ENCODE assay signal across 9 cellular contexts in the genomic region with DNA sequence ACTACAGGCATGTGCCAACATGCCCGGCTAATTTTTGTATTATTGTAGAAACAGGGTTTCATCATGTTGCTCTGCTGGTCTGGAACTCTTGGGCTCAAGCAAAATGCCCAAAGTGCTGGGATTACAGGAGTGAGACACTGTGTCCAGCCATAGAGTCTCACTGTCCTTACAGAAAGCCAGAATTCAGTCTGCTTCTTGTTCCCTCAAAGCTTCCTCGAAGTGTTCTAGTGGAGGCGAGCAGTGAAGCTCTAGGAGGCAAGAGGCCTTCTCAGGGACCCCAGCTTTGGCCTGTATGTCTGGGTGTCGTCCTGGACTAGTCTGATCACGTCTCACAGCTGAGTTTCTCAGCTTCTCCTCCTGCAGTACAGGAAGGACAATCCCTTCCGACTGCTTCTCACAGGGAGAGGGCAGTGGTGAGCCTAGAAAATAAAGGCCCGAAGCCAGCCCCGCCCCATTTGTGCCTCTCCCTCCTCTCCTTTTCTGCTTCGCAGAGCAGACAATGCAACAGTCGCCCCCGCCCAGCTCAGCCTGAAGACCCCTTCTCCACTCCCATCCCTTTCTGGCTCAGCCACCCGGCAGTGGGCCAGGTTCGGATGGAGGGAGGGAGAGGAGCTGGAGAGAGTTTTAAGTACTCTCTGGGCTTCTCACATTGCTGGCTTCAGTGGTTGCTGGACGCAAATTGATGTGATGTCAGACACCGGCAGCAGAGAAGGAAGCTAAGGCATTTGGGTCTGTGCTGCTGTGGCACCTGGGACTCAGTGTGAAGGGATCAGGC. TPM values are rescaled to one million over a fixed set of nuclear protein-coding genes. Genes with fewer than 3 reads are reported as not detected.
DNase-seq lines count a peak whose midpoint lies in the region; ATAC-seq and TF ChIP-seq lines count a peak whose summit lies in the region.
"Had no signal": no experiment of that assay in that cellular context is flagged by ENCODE, and none has a peak within 500 bp of the region (broad histone marks: within the 10 kb centered on the region; RNA-seq: fewer than 3 reads in every experiment).

No MANE protein-coding gene starts in this region.

- peak overlapping the region; percentile 59 for H2BK12ac ChIP-seq in trophoblast cell (ENCODE audit: low read length)

- no peak overlapping the region for H3K4me3 ChIP-seq in adipocyte (ENCODE audit: low read length)
- peak overlapping the region in 9 of 10 donors; percentile 8 to 47 (median 38) for H3K4me3 ChIP-seq in heart right ventricle
- H3K4me3 ChIP-seq in trophoblast cell (ENCODE audit: low read depth, low read length): no peak overlapping the region

- H2AK5ac ChIP-seq in trophoblast cell (ENCODE audit: low read length): no peak overlapping the region

- peak overlapping the region; percentile 56 for H2AFZ ChIP-seq in trophoblast cell (ENCODE audit: insufficient read depth, low read length, poor library complexity)

- H3K14ac ChIP-seq in trophoblast cell (ENCODE audit: low read length): peak overlapping the region; percentile 35

- no peaks in the 10 kb centered on the region for H3K27me3 Mint-ChIP-seq in Calu3 (ENCODE audit: unreplicated experiment)
- H3K27me3 Mint-ChIP-seq: activated naive CD8-positive, alpha-beta T cell had no signal

- H3K4me3 Mint-ChIP-seq in Calu3 (ENCODE audit: low read depth, unreplicated experiment): peak overlapping the region; percentile 40
- H3K4me3 Mint-ChIP-seq: activated naive CD8-positive, alpha-beta T cell had no signal

- WGBS in heart right ventricle, 2 donors: 6% methylated on average over 11 to 15 of the region's 15 CpGs
- no CpG with 5 or more reads among the region's 15 CpGs for WGBS in trophoblast cell (ENCODE audit: extremely low coverage, insufficient coverage, insufficient read length)

- peaks cover 9% of the 10 kb centered on the region for H3K36me3 ChIP-seq in adipocyte (ENCODE audit: control insufficient read depth, insufficient read depth, low read length, severe bottlenecking)
- H3K36me3 ChIP-seq in heart right ventricle: peaks cover 0 to 4% (median 0%) of the 10 kb centered on the region in 9 donors
- H3K36me3 ChIP-seq in trophoblast cell (ENCODE audit: control insufficient read depth in 1 of 2, insufficient read depth in 2 of 2, low read length in 2 of 2): peaks cover 6 to 10% of the 10 kb centered on the region in 2 experiments

- H2BK5ac ChIP-seq in trophoblast cell (ENCODE audit: low read depth, low read length, poor library complexity): peak overlapping the region; percentile 54

- peak overlapping the region; percentile 74 for H4K8ac ChIP-seq in trophoblast cell (ENCODE audit: low read depth, low read length)

- peak overlapping the region; percentile 87 for H3K9ac ChIP-seq in adipocyte (ENCODE audit: low read length)
- H3K9ac ChIP-seq in trophoblast cell (ENCODE audit: low read length): peak overlapping the region; percentile 70

- H3K9me3 Mint-ChIP-seq in Calu3 (ENCODE audit: low read depth, unreplicated experiment): no peaks in the 10 kb centered on the region

- CTCF ChIA-PET in Calu3 (lab: Charles Lee): interaction anchor here (0.5 to 1.7 kb wide), 7 partner anchors 14 to 521 kb away, joined by 3 to 8 read pairs (median 5); partner anchors contain the start of genes RPL10, SLC10A3 and TAFAZZIN

- H3K79me2 ChIP-seq in trophoblast cell (ENCODE audit: control insufficient read depth, insufficient read depth, low read length, poor library complexity): no peaks in the 10 kb centered on the region

- peak overlapping the region; percentile 82 for H4K91ac ChIP-seq in trophoblast cell (ENCODE audit: low read depth, low read length)

- no peak overlapping the region for H3K23ac ChIP-seq in trophoblast cell (ENCODE audit: low read length)

- no TSS peak for BruUV-seq in Calu3 (replicated peaks; lab: Mats Ljungman, UMichigan)

- peak overlapping the region; percentile 69 for H3K27ac Mint-ChIP-seq in Calu3 (ENCODE audit: unreplicated experiment)
- H3K27ac Mint-ChIP-seq: activated naive CD8-positive, alpha-beta T cell had no signal

- H2BK120ac ChIP-seq in trophoblast cell (ENCODE audit: insufficient read depth, low read length, poor library complexity): peak overlapping the region; percentile 76

- peak overlapping the region; percentile 93 for H4K12ac ChIP-seq in trophoblast cell (ENCODE audit: low read depth, low read length)

- TF ChIP-seq CTCF in Calu3 (IDR thresholded peaks at IDR 0.05; ENCODE audit: unreplicated experiment) (no peak), heart right ventricle (IDR thresholded peaks at IDR 0.05) (peak in 8 of 9 donors; percentile 17 to 66 (median 56))

- peaks cover 48% of the 10 kb centered on the region for H3K36me3 Mint-ChIP-seq in Calu3 (ENCODE audit: insufficient read depth, unreplicated experiment)
- H3K36me3 Mint-ChIP-seq: activated naive CD8-positive, alpha-beta T cell had no signal

- intact Hi-C loops in Calu3 (cut with micrococcal nuclease; ENCODE audit: unreplicated experiment) (no loop called here), heart right ventricle (cut with DNase I) (no loop called here)

- H3K4ac ChIP-seq in trophoblast cell (ENCODE audit: low read depth, low read length): peak overlapping the region; percentile 12

- H3K4me1 ChIP-seq in adipocyte (ENCODE audit: control insufficient read depth, insufficient read depth, low read length) (peaks cover 13% of the 10 kb centered on the region), heart right ventricle (peaks cover 0 to 10% (median 0%) of the 10 kb centered on the region in 9 donors), trophoblast cell (ENCODE audit: control insufficient read depth in 1 of 2, insufficient read depth in 2 of 2, low read length in 2 of 2) (peaks cover 18 to 22% of the 10 kb centered on the region in 2 experiments)

- ATAC-seq in GM21737 (IDR thresholded peaks at IDR 0.05; ENCODE audit: unreplicated experiment): peak; percentile 72
- ATAC-seq in heart right ventricle: peak; percentile 73 to 95 (median 91)
- ATAC-seq in HG02981 (IDR thresholded peaks at IDR 0.05; ENCODE audit: unreplicated experiment): no peak

- peak overlapping the region; percentile 67 for H3K18ac ChIP-seq in trophoblast cell (ENCODE audit: low read length)

- peak overlapping the region; percentile 53 for H3K4me2 ChIP-seq in trophoblast cell (ENCODE audit: low read length)

- H3K27ac ChIP-seq in heart right ventricle (peak overlapping the region; percentile 50 to 89 (median 77)), trophoblast cell (ENCODE audit: low read depth, low read length) (peak overlapping the region; percentile 71)

- H3K4me1 Mint-ChIP-seq in Calu3 (ENCODE audit: low read depth, unreplicated experiment): peaks cover 14% of the 10 kb centered on the region

- H3K9me3 ChIP-seq in adipocyte (ENCODE audit: control insufficient read depth, low read length) (no peaks in the 10 kb centered on the region), heart right ventricle (no peaks in the 10 kb centered on the region), trophoblast cell (ENCODE audit: insufficient read depth, low read depth, low read length) (no peaks in the 10 kb centered on the region)

- DNase-seq in Calu3 (peak; percentile 79), NAMALWA (ENCODE audit: low spot score) (peak; percentile 80), SK-N-DZ (ENCODE audit: low spot score) (peak; percentile 79), adipocyte (ENCODE audit: low read depth) (peak; percentile 86), heart right ventricle (peak; percentile 68 to 82), trophoblast cell (peak; percentile 33 to 69)

- no peaks in the 10 kb centered on the region for H3K27me3 ChIP-seq in adipocyte (replicated peaks; ENCODE audit: control insufficient read depth, insufficient read depth, low read length)
- H3K27me3 ChIP-seq in heart right ventricle: peaks cover 0 to 13% (median 0%) of the 10 kb centered on the region in 7 donors
- no peaks in the 10 kb centered on the region for H3K27me3 ChIP-seq in trophoblast cell (ENCODE audit: insufficient read depth, low read length)

- peaks cover 21% of the 10 kb centered on the region for H3K79me1 ChIP-seq in trophoblast cell (ENCODE audit: low read length)

RNA-seq across cellular contexts. Expression of gene FAM3A, which starts 11.1 kb away (rescaled TPM):
- total RNA-seq in Calu3 (2022): 36.8 and 39.5 TPM in 2 replicates
- 17.0 and 21.0 TPM in 2 replicates for polyA plus RNA-seq in SK-N-DZ (2014; cell fraction: cytosol; rRNA removed)
- polyA plus RNA-seq in SK-N-DZ (2014; cell fraction: nucleus; rRNA removed): 31.3 and 33.7 TPM in 2 replicates
- total RNA-seq in heart right ventricle: 10 to 100 TPM; 36.5 to 73.9 (median 48.4) TPM
- 10 to 100 TPM; 69.1 to 76.6 TPM for polyA plus RNA-seq in heart right ventricle
- polyA plus RNA-seq in trophoblast cell (2013): 28.5 and 29.0 TPM in 2 replicates

RNA-seq across cellular contexts. Expression of gene G6PD, which starts 19.6 kb away (rescaled TPM):
- total RNA-seq in Calu3 (2022) (180 and 229 TPM in 2 replicates), heart right ventricle (10 to 100 TPM in 4 of 10 donors, 1 to 10 TPM in 6; 5.0 to 20.9 (median 8.5) TPM)
- 43.2 and 44.9 TPM in 2 replicates for polyA plus RNA-seq in SK-N-DZ (2014; cell fraction: cytosol; rRNA removed)
- polyA plus RNA-seq in SK-N-DZ (2014; cell fraction: nucleus; rRNA removed): 38.1 and 64.1 TPM in 2 replicates
- 10 to 100 TPM; 10.3 to 19.2 TPM for polyA plus RNA-seq in heart right ventricle
- 70.4 and 71.8 TPM in 2 replicates for polyA plus RNA-seq in trophoblast cell (2013)

RNA-seq across cellular contexts. Expression of gene IKBKG, which starts 20.3 kb away (rescaled TPM):
- total RNA-seq in Calu3 (2022): 39.9 and 46.3 TPM in 2 replicates
- 18.5 and 33.3 TPM in 2 replicates for polyA plus RNA-seq in SK-N-DZ (2014; cell fraction: cytosol; rRNA removed)
- polyA plus RNA-seq in SK-N-DZ (2014; cell fraction: nucleus; rRNA removed): 34.1 and 38.3 TPM in 2 replicates
- 10 to 100 TPM; 11.6 to 21.7 (median 15.1) TPM for total RNA-seq in heart right ventricle
- 10 to 100 TPM; 14.6 to 27.0 TPM for polyA plus RNA-seq in heart right ventricle
- 14.6 and 15.7 TPM in 2 replicates for polyA plus RNA-seq in trophoblast cell (2013)

RNA-seq across cellular contexts. Expression of gene SLC10A3, which starts 36.7 kb away (rescaled TPM):
- total RNA-seq in Calu3 (2022) (21.5 and 27.1 TPM in 2 replicates), heart right ventricle (10 to 100 TPM in 7 of 10 donors, 1 to 10 TPM in 3; 8.7 to 19.8 (median 11.7) TPM)
- 9.0 and 12.8 TPM in 2 replicates for polyA plus RNA-seq in SK-N-DZ (2014; cell fraction: cytosol; rRNA removed)
- 7.8 and 10.0 TPM in 2 replicates for polyA plus RNA-seq in SK-N-DZ (2014; cell fraction: nucleus; rRNA removed)
- 10 to 100 TPM; 11.9 to 38.1 TPM for polyA plus RNA-seq in heart right ventricle
- polyA plus RNA-seq in trophoblast cell (2013): 32.8 and 34.6 TPM in 2 replicates

RNA-seq across cellular contexts. Expression of gene UBL4A, which starts 40.7 kb away (rescaled TPM):
- 37.6 and 41.3 TPM in 2 replicates for total RNA-seq in Calu3 (2022)
- polyA plus RNA-seq in SK-N-DZ (2014; cell fraction: cytosol; rRNA removed): 67.7 and 67.9 TPM in 2 replicates
- polyA plus RNA-seq in SK-N-DZ (2014; cell fraction: nucleus; rRNA removed): 48.9 and 50.1 TPM in 2 replicates
- total RNA-seq in heart right ventricle: 10 to 100 TPM; 45.8 to 69.4 (median 50.4) TPM
- polyA plus RNA-seq in heart right ventricle: 10 to 100 TPM; 33.1 to 48.3 TPM
- polyA plus RNA-seq in trophoblast cell (2013): 19.4 and 19.6 TPM in 2 replicates

Comparison
In these comparisons a context has a peak if more than half of its experiments do, and no peak if none do; other contexts are left out.
1. H3K4me3 ChIP-seq: peak in heart right ventricle (9 of 10); none in adipocyte (single experiment) and trophoblast cell (single experiment).
2. Peak in every context shown above with its lines, with median percentiles within 50 percentile points of each other: DNase-seq.